8 cellular contexts compared by ENCODE assay signal in genomic region chr17:7214300-7215135, GRCh38. TPM values are rescaled to one million over a fixed set of nuclear protein-coding genes. Genes with fewer than 3 reads are reported as not detected.
DNase-seq lines count a peak whose midpoint lies in the region; ATAC-seq and TF ChIP-seq lines count a peak whose summit lies in the region.

No MANE protein-coding gene starts in this region.

- H3K4me3 Mint-ChIP-seq in chondrocyte (ENCODE audit: unreplicated experiment): peak overlapping the region; percentile 87

- TF ChIP-seq CTCF in chondrocyte (IDR thresholded peaks at IDR 0.05): peak; percentile 80

- H3K36me3 Mint-ChIP-seq in chondrocyte (ENCODE audit: low read depth): no peaks in the 10 kb centered on the region

- peak overlapping the region; percentile 97 for H3K27ac Mint-ChIP-seq in chondrocyte (ENCODE audit: unreplicated experiment)

- DNase-seq in Ammon's horn (ENCODE audit: low spot score) (peak; percentile 98), GM19240 (ENCODE audit: insufficient read length, low spot score) (peak; percentile 100), NCI-H510A treated with DMSO at 0.1 percent for 48 hours (lab: John Stamatoyannopoulos, UW) (peak; percentile 97), chondrocyte (ENCODE audit: low spot score) (peak; percentile 99), kidney tubule cell (ENCODE audit: low spot score) (peak; percentile 94)
- DNase-seq in activated CD4-positive, alpha-beta T cell treated with anti-CD3 and anti-CD28 coated beads for 24 hours (ENCODE audit: low read depth in 2 of 2): peak; percentile 99 to 100
- DNase-seq in stimulated activated CD4-positive, alpha-beta T cell treated with anti-CD3 and anti-CD28 coated beads, Interleukin-1b, Interleukin-23, amount 100 ng/mL, for 1 hour (ENCODE audit: low read depth in 2 of 2): peak; percentile 97 to 98

- peaks cover 60% of the 10 kb centered on the region for H3K4me1 Mint-ChIP-seq in chondrocyte (ENCODE audit: low read depth)

- no peaks in the 10 kb centered on the region for H3K27me3 Mint-ChIP-seq in chondrocyte (ENCODE audit: low read depth)

- peak; percentile 70 for ATAC-seq in HG03442 (IDR thresholded peaks at IDR 0.05; ENCODE audit: unreplicated experiment)

- H3K9me3 Mint-ChIP-seq in chondrocyte (ENCODE audit: low read depth): no peaks in the 10 kb centered on the region

RNA-seq across cellular contexts. Expression of gene DLG4, which starts 5.1 kb away (rescaled TPM):
- 28.3 to 34.4 TPM (median 31.3 TPM) in 3 replicates for total RNA-seq in chondrocyte

RNA-seq across cellular contexts. Expression of gene ACADVL, which starts 5.2 kb away (rescaled TPM):
- 427 to 584 TPM (median 454 TPM) in 3 replicates for total RNA-seq in chondrocyte

RNA-seq across cellular contexts. Expression of gene DVL2, which starts 19.8 kb away (rescaled TPM):
- total RNA-seq in chondrocyte: 58.8 to 65.2 TPM (median 59.5 TPM) in 3 replicates

RNA-seq across cellular contexts. Expression of gene PHF23, which starts 24.7 kb away (rescaled TPM):
- total RNA-seq in chondrocyte: 49.5 to 57.8 TPM (median 53.1 TPM) in 3 replicates

RNA-seq across cellular contexts. Expression of gene GABARAP, which starts 27.7 kb away (rescaled TPM):
- total RNA-seq in chondrocyte: 449 to 459 TPM (median 455 TPM) in 3 replicates

Comparison
In these comparisons a context has a peak if more than half of its experiments do, and no peak if none do; other contexts are left out.
1. Peak in every context shown above with its lines: DNase-seq and ATAC-seq.